ENCODE assay signal across 22 cellular contexts in genomic region chr1:54013393-54014008, GRCh38. TPM values are rescaled to one million over a fixed set of nuclear protein-coding genes. Genes with fewer than 3 reads are reported as not detected.
DNase-seq lines count a peak whose midpoint lies in the region; TF ChIP-seq lines count a peak whose summit lies in the region.
"Had no signal": no experiment of that assay in that cellular context is flagged by ENCODE, and none has a peak within 500 bp of the region (broad histone marks: within the 10 kb centered on the region; RNA-seq: fewer than 3 reads in every experiment).

No MANE protein-coding gene starts in this region.

- no peak overlapping the region for H4K91ac ChIP-seq in H9 (ENCODE audit: insufficient read length, low read depth, low read length)

- H3K27me3 Mint-ChIP-seq in H9 (ENCODE audit: low read depth) (peaks cover 1% of the 10 kb centered on the region), endodermal cell (ENCODE audit: insufficient read depth) (peaks cover 4% of the 10 kb centered on the region), neural progenitor cell (ENCODE audit: insufficient read depth, low read depth) (peaks cover 11% of the 10 kb centered on the region)

- no peak overlapping the region for H3K56ac ChIP-seq in H9 (ENCODE audit: insufficient read length, low read depth, low read length)

- H2BK20ac ChIP-seq in H9 (ENCODE audit: low read depth, low read length, poor library complexity, severe bottlenecking) = no peak overlapping the region

- no peak overlapping the region for H2BK120ac ChIP-seq in H9 (ENCODE audit: low read depth, low read length, poor library complexity, severe bottlenecking)

- H3K9me3 ChIP-seq in H9 (ENCODE audit: control insufficient read depth, low read depth, low read length) (no peaks in the 10 kb centered on the region), endodermal cell (ENCODE audit: control insufficient read depth, low read length) (no peaks in the 10 kb centered on the region), neural progenitor cell (ENCODE audit: low read depth) (no peaks in the 10 kb centered on the region)
- H3K9me3 ChIP-seq: BLaER1 treated with 17β-estradiol and CSF1 and Interleukin-3, amounts not matched to agents 10 nM and 100 nM; MG63 had no signal

- no peak overlapping the region for H3K4me2 ChIP-seq in H9 (ENCODE audit: insufficient read depth, insufficient read length, low read length)
- no peak overlapping the region for H3K4me2 ChIP-seq in neural progenitor cell
- H3K4me2 ChIP-seq: BLaER1 treated with 17β-estradiol and CSF1 and Interleukin-3, amounts not matched to agents 10 nM and 100 nM had no signal

- H4K5ac ChIP-seq in H9 (ENCODE audit: insufficient read length, low read depth, low read length) = no peak overlapping the region

- WGBS in H9 (ENCODE audit: extremely low coverage, insufficient read length, low lambda C conversion rate) = no CpG with 5 or more reads among the region's 8 CpGs
- WGBS in endodermal cell (ENCODE audit: insufficient coverage in 1 of 2, insufficient read length in 1 of 2), 2 experiments = 95 to 96% methylated on average over 5 to 8 of the region's 8 CpGs

- H2AK5ac ChIP-seq in H9 (ENCODE audit: insufficient read length, low read length) = no peak overlapping the region

- H3K4me1 Mint-ChIP-seq in H9 = peaks cover 8 to 10% of the 10 kb centered on the region in 2 experiments
- peaks cover 14% of the 10 kb centered on the region for H3K4me1 Mint-ChIP-seq in endodermal cell
- H3K4me1 Mint-ChIP-seq in neural progenitor cell = peaks cover 12% of the 10 kb centered on the region
- H3K4me1 Mint-ChIP-seq: CD8-positive, alpha-beta memory T cell had no signal

- H3K79me2 ChIP-seq in H9 (ENCODE audit: insufficient read depth, low read length) = no peaks in the 10 kb centered on the region
- H3K79me2 ChIP-seq in neural progenitor cell (ENCODE audit: low read depth) = no peaks in the 10 kb centered on the region

- no peaks in the 10 kb centered on the region for H3F3A ChIP-seq in neural progenitor cell (ENCODE audit: low read depth)

- H3K9ac ChIP-seq in H9 (ENCODE audit: extremely low read depth, insufficient read length, low read length) (no peak overlapping the region), endodermal cell (ENCODE audit: extremely low read depth, low read length, poor library complexity, severe bottlenecking) (no peak overlapping the region), neural progenitor cell (no peak overlapping the region)
- H3K9ac ChIP-seq: BLaER1 treated with 17β-estradiol and CSF1 and Interleukin-3, amounts not matched to agents 10 nM and 100 nM had no signal

- H4K20me1 ChIP-seq in H9 (ENCODE audit: control insufficient read depth, insufficient read depth, insufficient read length) (no peaks in the 10 kb centered on the region), neural progenitor cell (ENCODE audit: low read depth) (no peaks in the 10 kb centered on the region)

- H3K36me3 Mint-ChIP-seq in H9 (ENCODE audit: insufficient read depth in 1 of 3, low read depth in 3 of 3) = no peaks in the 10 kb centered on the region
- no peaks in the 10 kb centered on the region for H3K36me3 Mint-ChIP-seq in endodermal cell (ENCODE audit: low read depth)
- no peaks in the 10 kb centered on the region for H3K36me3 Mint-ChIP-seq in neural progenitor cell
- H3K36me3 Mint-ChIP-seq: CD8-positive, alpha-beta memory T cell had no signal

- no peaks in the 10 kb centered on the region for H3K79me1 ChIP-seq in H9 (ENCODE audit: insufficient read depth, low read depth, low read length, poor library complexity, severe bottlenecking)

- TF ChIP-seq CTCF in H9 (conservative IDR thresholded peaks at IDR 0.05) = no peak
- TF ChIP-seq CTCF in endodermal cell (conservative IDR thresholded peaks at IDR 0.05) = no peak
- no peak for TF ChIP-seq CTCF in neural progenitor cell (IDR thresholded peaks at IDR 0.05)

- H3K27me3 ChIP-seq in H9 (ENCODE audit: insufficient read depth, low read length) (no peaks in the 10 kb centered on the region), endodermal cell (ENCODE audit: control insufficient read depth, insufficient read depth, low read length, poor library complexity, severe bottlenecking) (peaks cover 5% of the 10 kb centered on the region), neural progenitor cell (no peaks in the 10 kb centered on the region)
- H3K27me3 ChIP-seq: BLaER1 treated with 17β-estradiol and CSF1 and Interleukin-3, amounts not matched to agents 10 nM and 100 nM; MG63 had no signal

- no peak overlapping the region for H3K18ac ChIP-seq in H9 (ENCODE audit: insufficient read length, low read depth, low read length)

- H3K9me3 Mint-ChIP-seq in H9 = no peaks in the 10 kb centered on the region
- no peaks in the 10 kb centered on the region for H3K9me3 Mint-ChIP-seq in endodermal cell
- H3K9me3 Mint-ChIP-seq in neural progenitor cell = no peaks in the 10 kb centered on the region
- H3K9me3 Mint-ChIP-seq: CD8-positive, alpha-beta memory T cell had no signal

- peak overlapping the region in 2 of 3 experiments; percentile 44 to 91; a peak in 2 of 7 replicates for H3K27ac Mint-ChIP-seq in H9
- no peak overlapping the region for H3K27ac Mint-ChIP-seq in endodermal cell
- peak overlapping the region; percentile 61 for H3K27ac Mint-ChIP-seq in neural progenitor cell
- H3K27ac Mint-ChIP-seq: CD8-positive, alpha-beta memory T cell had no signal

- H2BK5ac ChIP-seq in H9 (ENCODE audit: insufficient read length, low read length) = no peak overlapping the region

- no peak overlapping the region for H3K23ac ChIP-seq in H9 (ENCODE audit: insufficient read length, low read depth, low read length)

- H3K23me2 ChIP-seq in H9 (ENCODE audit: insufficient read length, low read depth, low read length, poor library complexity, severe bottlenecking) = no peaks in the 10 kb centered on the region

- H2AFZ ChIP-seq in H9 (ENCODE audit: low read length) (no peak overlapping the region), neural progenitor cell (replicated peaks) (no peak overlapping the region)

- no peaks in the 10 kb centered on the region for H3K4me1 ChIP-seq in H9 (ENCODE audit: insufficient read depth, low read length)
- H3K4me1 ChIP-seq in endodermal cell (ENCODE audit: control insufficient read depth, insufficient read depth, low read length) = no peaks in the 10 kb centered on the region
- H3K4me1 ChIP-seq in neural progenitor cell = no peaks in the 10 kb centered on the region
- H3K4me1 ChIP-seq: BLaER1 treated with 17β-estradiol and CSF1 and Interleukin-3, amounts not matched to agents 10 nM and 100 nM had no signal

- H3K4me3 ChIP-seq in endodermal cell (ENCODE audit: low read length) = no peak overlapping the region
- no peak overlapping the region for H3K4me3 ChIP-seq in neural progenitor cell
- H3K4me3 ChIP-seq: BLaER1 treated with 17β-estradiol and CSF1 and Interleukin-3, amounts not matched to agents 10 nM and 100 nM; MG63; SK-N-MC had no signal

- H3T11ph ChIP-seq in H9 (ENCODE audit: low read length) = no peak overlapping the region

- H3K27ac ChIP-seq in H9 (ENCODE audit: insufficient read length, low read depth, low read length) = no peak overlapping the region
- no peak overlapping the region for H3K27ac ChIP-seq in endodermal cell (ENCODE audit: low read depth, low read length)
- H3K27ac ChIP-seq in neural progenitor cell = no peak overlapping the region
- H3K27ac ChIP-seq: BLaER1 treated with 17β-estradiol and CSF1 and Interleukin-3, amounts not matched to agents 10 nM and 100 nM; SK-N-MC had no signal

- no peaks in the 10 kb centered on the region for H3K36me3 ChIP-seq in endodermal cell (ENCODE audit: control insufficient read depth, insufficient read depth, low read length)
- no peaks in the 10 kb centered on the region for H3K36me3 ChIP-seq in neural progenitor cell
- H3K36me3 ChIP-seq: BLaER1 treated with 17β-estradiol and CSF1 and Interleukin-3, amounts not matched to agents 10 nM and 100 nM; MG63 had no signal

- H2BK12ac ChIP-seq in H9 (ENCODE audit: insufficient read length, low read depth, low read length) = no peak overlapping the region

- H3K4me3 Mint-ChIP-seq in H9 = no peak overlapping the region
- no peak overlapping the region for H3K4me3 Mint-ChIP-seq in endodermal cell
- no peak overlapping the region for H3K4me3 Mint-ChIP-seq in neural progenitor cell

- H3K4ac ChIP-seq in H9 (ENCODE audit: low read depth, low read length) = no peak overlapping the region

- H2BK15ac ChIP-seq in H9 (ENCODE audit: low read depth, low read length) = no peak overlapping the region

- H3K14ac ChIP-seq in H9 (ENCODE audit: insufficient read depth, low read length) = no peak overlapping the region

- peak; percentile 55 for DNase-seq in COLO668 (lab: John Stamatoyannopoulos, UW; ENCODE audit: unreplicated experiment)
- DNase-seq in H9 = no peak
- DNase-seq in endodermal cell = peak; percentile 54
- no peak for DNase-seq in neural progenitor cell (ENCODE audit: low spot score)
- DNase-seq in NCI-H1436 treated with DMSO at 0.1 percent for 48 hours (lab: John Stamatoyannopoulos, UW) = no peak
- DNase-seq in NCI-H2227 treated with DMSO at 0.1 percent for 48 hours (lab: John Stamatoyannopoulos, UW) = no peak
- DNase-seq in NCI-H1694 (lab: John Stamatoyannopoulos, UW) = no peak
- DNase-seq: CD8-positive, alpha-beta memory T cell; DMS79 treated with DMSO at 0.1 percent for 48 hours; HCEC 1CT; Karpas-422; MG63; NCI-H1048; NCI-H146; NCI-H2081 treated with DMSO at 0.1 percent for 48 hours; OCI-M1 had no signal

- H4K8ac ChIP-seq in H9 (replicated peaks; ENCODE audit: insufficient read length, low read depth, low read length) = no peak overlapping the region

RNA-seq across cellular contexts. Expression of gene LDLRAD1, which starts 4.5 kb away (rescaled TPM):
- total RNA-seq in H9 (2021) (not detected in 2 replicates), endodermal cell (not detected), neural progenitor cell (ENCODE audit: low replicate concordance) (not detected in 2 replicates)
- not detected for polyA plus RNA-seq in endodermal cell (2013, experiment 1 of 2)
- polyA plus RNA-seq in endodermal cell (2013, experiment 2 of 2) = not detected
- total RNA-seq: A673; CD8-positive, alpha-beta memory T cell; G401; HT-29; RPMI7951 had no signal
- polyA plus RNA-seq: CD8-positive, alpha-beta memory T cell had no signal

RNA-seq across cellular contexts. Expression of gene TMEM59, which starts 39.5 kb away (rescaled TPM):
- total RNA-seq in H9 (2021) (111 and 131 TPM in 2 replicates), endodermal cell (100 to 1,000 TPM in 1 of 2 donors, 10 to 100 TPM in 1; 99.6 to 112 TPM), neural progenitor cell (ENCODE audit: low replicate concordance) (125 and 139 TPM in 2 replicates)
- polyA plus RNA-seq in endodermal cell (2013, experiment 1 of 2) = 157 TPM
- 139 TPM for polyA plus RNA-seq in endodermal cell (2013, experiment 2 of 2)

RNA-seq across cellular contexts. Expression of gene TCEANC2, which starts 39.9 kb away (rescaled TPM):
- total RNA-seq in H9 (2021) (4.8 and 5.3 TPM in 2 replicates), endodermal cell (1 to 10 TPM; 5.9 to 6.6 TPM), neural progenitor cell (ENCODE audit: low replicate concordance) (8.8 and 11.6 TPM in 2 replicates)
- 5.4 TPM for polyA plus RNA-seq in endodermal cell (2013, experiment 1 of 2)
- 5.3 TPM for polyA plus RNA-seq in endodermal cell (2013, experiment 2 of 2)

Comparison
In these comparisons a context has a peak if more than half of its experiments do, and no peak if none do; other contexts are left out.
1. DNase-seq: peak in COLO668 (single experiment) and endodermal cell (single experiment); none in H9 (single experiment), neural progenitor cell (single experiment), NCI-H1436 treated with DMSO at 0.1 percent for 48 hours (single experiment), NCI-H2227 treated with DMSO at 0.1 percent for 48 hours (single experiment) and NCI-H1694 (single experiment).